Comparison of ENCODE assay signal across 8 cellular contexts in the genomic region with DNA sequence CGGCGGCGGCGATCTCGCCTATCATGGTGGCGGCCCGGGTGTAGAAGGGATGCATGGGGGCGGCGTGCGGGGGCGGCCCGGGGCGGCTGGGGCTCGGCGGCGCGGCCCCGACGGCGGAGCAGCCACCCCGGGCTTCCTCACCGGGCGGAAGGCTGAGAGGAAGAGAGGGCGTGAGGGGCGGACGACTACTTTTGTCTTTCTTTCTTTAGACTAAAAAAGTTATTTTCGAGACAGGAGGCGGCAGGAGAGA. TPM values are rescaled to one million over a fixed set of nuclear protein-coding genes. Genes with fewer than 3 reads are reported as not detected.
DNase-seq lines count a peak whose midpoint lies in the region; ATAC-seq and TF ChIP-seq lines count a peak whose summit lies in the region.

No MANE protein-coding gene starts in this region.

- TF ChIP-seq CTCF in SK-N-SH (IDR thresholded peaks at IDR 0.05) (no peak), LNCaP clone FGC (IDR thresholded peaks at IDR 0.05; ENCODE audit: control insufficient read depth, extremely low read depth, insufficient read depth) (no peak), colonic mucosa (IDR thresholded peaks at IDR 0.05) (no peak)

- no peaks in the 10 kb centered on the region for H3K27me3 ChIP-seq in SK-N-SH (ENCODE audit: insufficient read depth)
- H3K27me3 ChIP-seq in colonic mucosa: no peaks in the 10 kb centered on the region
- no peaks in the 10 kb centered on the region for H3K27me3 ChIP-seq in mucosa of stomach (ENCODE audit: control insufficient read depth, insufficient read depth, low read length)

- H3K4me1 ChIP-seq in SK-N-SH (ENCODE audit: control insufficient read depth in 1 of 2, insufficient read depth in 2 of 2, low read depth in 1 of 2, low read length in 1 of 2) (peaks cover 6 to 10% of the 10 kb centered on the region in 2 experiments; a peak in 3 of 4 replicates), colonic mucosa (no peaks in the 10 kb centered on the region), mucosa of stomach (ENCODE audit: control insufficient read depth, insufficient read depth, low read length) (no peaks in the 10 kb centered on the region)

- H3K79me2 ChIP-seq in SK-N-SH (ENCODE audit: insufficient read depth): peaks cover 51% of the 10 kb centered on the region

- no peaks in the 10 kb centered on the region for H3K9me2 ChIP-seq in SK-N-SH

- H3K27ac ChIP-seq in SK-N-SH (ENCODE audit: low read depth in 2 of 2, low read length in 1 of 2) (peak overlapping the region; percentile 90 to 91), colonic mucosa (peak overlapping the region; percentile 99)

- no peak for TF ChIP-seq EP300 in SK-N-SH (IDR thresholded peaks at IDR 0.05; ENCODE audit: borderline replicate concordance in 1 of 2, low read depth in 1 of 2, low read length in 1 of 2)

- 3% methylated on average over 21 of the region's 28 CpGs for whole genome bisulfite sequencing in SK-N-SH (ENCODE audit: low lambda C conversion rate)

- DNase-seq in SK-N-SH (no peak), LNCaP clone FGC (ENCODE audit: low read depth) (no peak), colonic mucosa (no peak), superior temporal gyrus (ENCODE audit: extremely low spot score) (no peak), DMS 273 treated with DMSO at 0.1 percent for 48 hours (lab: John Stamatoyannopoulos, UW) (no peak), SIG-M5 treated with dmso at 0.1 percent for 504 hours (lab: John Stamatoyannopoulos, UW; ENCODE audit: unreplicated experiment) (no peak)

- POLR2A ChIA-PET in SK-N-SH (lab: Yijun Ruan, JAX): interaction anchor here (0.6 to 3.7 kb wide), 53 partner anchors 9 to 771 kb away, joined by 3 to 66 read pairs (median 4); no protein-coding TSS in a partner anchor

- intact Hi-C loops in colonic mucosa (cut with DNase I): loop anchor here (5.0 kb wide), 1 partner anchor 417 kb away; no protein-coding TSS in a partner anchor

- CTCF ChIA-PET in SK-N-SH (lab: Yijun Ruan, JAX): interaction anchor here (0.9 to 6.1 kb wide), 15 partner anchors 82 to 780 kb away, joined by 3 to 50 read pairs (median 4); no protein-coding TSS in a partner anchor

- peak overlapping the region; percentile 96 for H3K9ac ChIP-seq in SK-N-SH
- peak overlapping the region; percentile 95 to 99 for H3K9ac ChIP-seq in colonic mucosa (ENCODE audit: low read depth in 2 of 2, low read length in 2 of 2)
- peak overlapping the region; percentile 97 for H3K9ac ChIP-seq in mucosa of stomach (ENCODE audit: low read length)

- TF ChIP-seq RAD21 in SK-N-SH (IDR thresholded peaks at IDR 0.05; ENCODE audit: low read length): no peak

- no peak for ATAC-seq in SK-N-SH treated with all-trans-retinoic acid at 6 μM for 48 hours

- no peaks in the 10 kb centered on the region for H3K9me3 ChIP-seq in SK-N-SH
- no peaks in the 10 kb centered on the region for H3K9me3 ChIP-seq in colonic mucosa
- H3K9me3 ChIP-seq in mucosa of stomach (ENCODE audit: control insufficient read depth, low read length): no peaks in the 10 kb centered on the region

- H4K20me1 ChIP-seq in SK-N-SH (ENCODE audit: insufficient read depth): peaks cover 30% of the 10 kb centered on the region

- peak overlapping the region; percentile 81 for H3K4me2 ChIP-seq in SK-N-SH

- H3K36me3 ChIP-seq in SK-N-SH (replicated peaks in 1 of 2; ENCODE audit: control insufficient read depth in 1 of 2, insufficient read depth in 2 of 2, low read length in 1 of 2) (peaks cover 23 to 31% of the 10 kb centered on the region in 2 experiments), colonic mucosa (no peaks in the 10 kb centered on the region), mucosa of stomach (ENCODE audit: control insufficient read depth, insufficient read depth, low read length) (no peaks in the 10 kb centered on the region)

- peaks cover 25% of the 10 kb centered on the region for H3F3A ChIP-seq in SK-N-SH (replicated peaks; ENCODE audit: insufficient read depth)

- peak overlapping the region; percentile 89 to 98 for H3K4me3 ChIP-seq in SK-N-SH (ENCODE audit: low read depth in 2 of 2, low read length in 1 of 2)
- H3K4me3 ChIP-seq in LNCaP clone FGC (ENCODE audit: low read depth, low read length): peak overlapping the region; percentile 78
- H3K4me3 ChIP-seq in colonic mucosa: peak overlapping the region; percentile 82
- H3K4me3 ChIP-seq in mucosa of stomach (ENCODE audit: low read length): peak overlapping the region; percentile 49

- H2AFZ ChIP-seq in SK-N-SH (ENCODE audit: low read depth): no peak overlapping the region

TF ChIP-seq in SK-N-SH, 30 proteins besides CTCF, POLR2A, EP300 and RAD21 (continues in another document):
- TF ChIP-seq FOXM1 (IDR thresholded peaks at IDR 0.05; ENCODE audit: low read depth) (no peak), RFX5 (IDR thresholded peaks at IDR 0.05; ENCODE audit: low read length) (no peak), EZH2phosphoT487 (IDR thresholded peaks at IDR 0.05; ENCODE audit: borderline replicate concordance, low read depth) (no peak), MEF2A (IDR thresholded peaks at IDR 0.05; ENCODE audit: borderline replicate concordance, low read depth) (no peak), TEAD4 (IDR thresholded peaks at IDR 0.05; ENCODE audit: borderline replicate concordance, insufficient read depth) (no peak), NFIC (IDR thresholded peaks at IDR 0.05; ENCODE audit: borderline replicate concordance) (no peak), ELF1 (IDR thresholded peaks at IDR 0.05) (no peak), FOSL2 (IDR thresholded peaks at IDR 0.05; ENCODE audit: borderline replicate concordance, low read depth) (no peak), POLR2AphosphoS5 (IDR thresholded peaks at IDR 0.05; ENCODE audit: low read depth, low read length) (no peak), GATA2 (CRISPR knock-in tag; IDR thresholded peaks at IDR 0.05) (no peak), SMC3 (IDR thresholded peaks at IDR 0.05; ENCODE audit: low read depth, low read length) (no peak)
- TF ChIP-seq, protein P1, sequence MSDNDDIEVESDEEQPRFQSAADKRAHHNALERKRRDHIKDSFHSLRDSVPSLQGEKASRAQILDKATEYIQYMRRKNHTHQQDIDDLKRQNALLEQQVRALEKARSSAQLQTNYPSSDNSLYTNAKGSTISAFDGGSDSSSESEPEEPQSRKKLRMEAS (IDR thresholded peaks at IDR 0.05; ENCODE audit: low read depth): no peak
- TF ChIP-seq, protein P2, sequence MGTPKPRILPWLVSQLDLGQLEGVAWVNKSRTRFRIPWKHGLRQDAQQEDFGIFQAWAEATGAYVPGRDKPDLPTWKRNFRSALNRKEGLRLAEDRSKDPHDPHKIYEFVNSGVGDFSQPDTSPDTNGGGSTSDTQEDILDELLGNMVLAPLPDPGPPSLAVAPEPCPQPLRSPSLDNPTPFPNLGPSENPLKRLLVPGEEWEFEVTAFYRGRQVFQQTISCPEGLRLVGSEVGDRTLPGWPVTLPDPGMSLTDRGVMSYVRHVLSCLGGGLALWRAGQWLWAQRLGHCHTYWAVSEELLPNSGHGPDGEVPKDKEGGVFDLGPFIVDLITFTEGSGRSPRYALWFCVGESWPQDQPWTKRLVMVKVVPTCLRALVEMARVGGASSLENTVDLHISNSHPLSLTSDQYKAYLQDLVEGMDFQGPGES (IDR thresholded peaks at IDR 0.05; ENCODE audit: low read depth, low read length): no peak

TF ChIP-seq in SK-N-SH treated with all-trans-retinoic acid at 6 μM for 48 hours, 23 proteins besides CTCF, POLR2A, EP300 and RAD21 (continues in another document):
- TF ChIP-seq, protein P3, sequence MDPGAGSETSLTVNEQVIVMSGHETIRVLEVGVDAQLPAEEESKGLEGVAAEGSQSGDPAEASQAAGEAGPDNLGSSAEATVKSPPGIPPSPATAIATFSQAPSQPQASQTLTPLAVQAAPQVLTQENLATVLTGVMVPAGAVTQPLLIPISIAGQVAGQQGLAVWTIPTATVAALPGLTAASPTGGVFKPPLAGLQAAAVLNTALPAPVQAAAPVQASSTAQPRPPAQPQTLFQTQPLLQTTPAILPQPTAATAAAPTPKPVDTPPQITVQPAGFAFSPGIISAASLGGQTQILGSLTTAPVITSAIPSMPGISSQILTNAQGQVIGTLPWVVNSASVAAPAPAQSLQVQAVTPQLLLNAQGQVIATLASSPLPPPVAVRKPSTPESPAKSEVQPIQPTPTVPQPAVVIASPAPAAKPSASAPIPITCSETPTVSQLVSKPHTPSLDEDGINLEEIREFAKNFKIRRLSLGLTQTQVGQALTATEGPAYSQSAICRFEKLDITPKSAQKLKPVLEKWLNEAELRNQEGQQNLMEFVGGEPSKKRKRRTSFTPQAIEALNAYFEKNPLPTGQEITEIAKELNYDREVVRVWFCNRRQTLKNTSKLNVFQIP (CRISPR knock-in tag; IDR thresholded peaks at IDR 0.05; ENCODE audit: borderline replicate concordance, low read depth): no peak
- TF ChIP-seq BACH2 (CRISPR knock-in tag; IDR thresholded peaks at IDR 0.05; ENCODE audit: borderline replicate concordance) (no peak), ZNF8 (CRISPR knock-in tag; IDR thresholded peaks at IDR 0.05) (no peak), TCF4 (CRISPR knock-in tag; IDR thresholded peaks at IDR 0.05; ENCODE audit: borderline replicate concordance) (no peak), ARNTL (CRISPR knock-in tag; IDR thresholded peaks at IDR 0.05; ENCODE audit: borderline replicate concordance, low read depth) (no peak), TOX (CRISPR knock-in tag; IDR thresholded peaks at IDR 0.05; ENCODE audit: borderline replicate concordance) (no peak), ESRRG (CRISPR knock-in tag; IDR thresholded peaks at IDR 0.05) (no peak), ISL1 (CRISPR knock-in tag; IDR thresholded peaks at IDR 0.05) (no peak), ZC3H10 (CRISPR knock-in tag; IDR thresholded peaks at IDR 0.05) (no peak), RARB (CRISPR knock-in tag; IDR thresholded peaks at IDR 0.05) (no peak), ZFP30 (CRISPR knock-in tag; IDR thresholded peaks at IDR 0.05) (no peak)
- TF ChIP-seq, protein P4, sequence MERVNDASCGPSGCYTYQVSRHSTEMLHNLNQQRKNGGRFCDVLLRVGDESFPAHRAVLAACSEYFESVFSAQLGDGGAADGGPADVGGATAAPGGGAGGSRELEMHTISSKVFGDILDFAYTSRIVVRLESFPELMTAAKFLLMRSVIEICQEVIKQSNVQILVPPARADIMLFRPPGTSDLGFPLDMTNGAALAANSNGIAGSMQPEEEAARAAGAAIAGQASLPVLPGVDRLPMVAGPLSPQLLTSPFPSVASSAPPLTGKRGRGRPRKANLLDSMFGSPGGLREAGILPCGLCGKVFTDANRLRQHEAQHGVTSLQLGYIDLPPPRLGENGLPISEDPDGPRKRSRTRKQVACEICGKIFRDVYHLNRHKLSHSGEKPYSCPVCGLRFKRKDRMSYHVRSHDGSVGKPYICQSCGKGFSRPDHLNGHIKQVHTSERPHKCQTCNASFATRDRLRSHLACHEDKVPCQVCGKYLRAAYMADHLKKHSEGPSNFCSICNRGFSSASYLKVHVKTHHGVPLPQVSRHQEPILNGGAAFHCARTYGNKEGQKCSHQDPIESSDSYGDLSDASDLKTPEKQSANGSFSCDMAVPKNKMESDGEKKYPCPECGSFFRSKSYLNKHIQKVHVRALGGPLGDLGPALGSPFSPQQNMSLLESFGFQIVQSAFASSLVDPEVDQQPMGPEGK (CRISPR knock-in tag; IDR thresholded peaks at IDR 0.05; ENCODE audit: borderline replicate concordance): no peak

RNA-seq across cellular contexts. Expression of a gene that starts 0.2 kb away (rescaled TPM):
- 16.2 and 28.3 TPM in 2 replicates for polyA plus RNA-seq in SK-N-SH (2012; rRNA removed)
- polyA plus RNA-seq in SK-N-SH (2012; cell fraction: cytosol; rRNA removed): 19.6 and 23.8 TPM in 2 replicates
- polyA plus RNA-seq in SK-N-SH (2012; cell fraction: nucleus; rRNA removed): 15.1 and 15.2 TPM in 2 replicates
- 100 to 1,000 TPM in 1 of 2 donors, 10 to 100 TPM in 1; 87.1 to 152 TPM for total RNA-seq in colonic mucosa
